In the genomic region with DNA sequence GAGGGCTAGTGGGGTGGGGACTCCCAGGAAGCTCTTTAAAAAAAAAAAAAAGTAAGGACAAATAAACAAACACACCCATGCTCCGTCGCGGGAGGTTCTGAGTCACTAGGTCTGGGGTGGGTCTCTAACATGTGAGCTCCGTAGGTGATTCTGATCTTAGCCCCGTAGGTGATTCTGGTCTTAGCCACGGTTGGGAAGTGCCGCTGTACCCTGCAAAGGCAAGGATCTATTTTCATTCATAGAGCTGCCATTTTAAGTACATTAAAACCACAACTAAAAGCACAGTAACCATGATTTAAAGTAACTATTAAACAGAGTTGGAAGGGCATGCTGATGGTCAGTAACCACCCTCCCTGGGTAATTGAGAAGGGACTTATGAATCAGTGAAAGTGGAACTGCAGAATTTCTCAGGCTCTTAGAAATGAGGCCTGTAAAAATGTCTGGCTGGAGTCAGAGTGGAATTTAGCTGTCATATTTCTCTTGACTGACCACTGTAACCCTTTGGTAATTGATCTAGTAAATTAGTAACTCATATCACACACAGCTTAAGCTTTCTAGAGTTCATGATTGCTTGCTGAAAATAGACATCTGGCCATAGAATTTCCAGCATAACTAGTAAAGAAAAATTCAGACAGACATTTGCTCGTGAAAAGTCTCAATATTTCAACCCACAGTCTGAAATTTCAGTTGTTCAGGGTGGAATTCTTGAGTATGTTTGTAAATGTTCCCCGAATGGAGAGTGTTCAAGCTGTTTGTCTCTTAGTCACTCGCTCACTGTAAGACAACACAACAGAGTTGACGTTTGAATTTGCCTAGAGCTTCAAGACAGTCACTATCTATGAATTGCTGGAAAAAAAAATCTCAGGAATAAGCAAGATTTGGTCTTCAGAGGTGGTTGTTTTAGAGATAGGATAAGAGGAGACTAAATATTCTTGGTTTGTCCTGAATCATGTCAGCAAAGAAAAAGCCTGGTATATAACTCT, we compare ENCODE assay signal across 11 cellular contexts.
A peak's percentile ranks its signal among the peaks of the same experiment; 100 is the strongest.
DNase-seq lines count a peak whose midpoint lies in the region; ATAC-seq and FAIRE-seq lines count a peak whose summit lies in the region.
"Had no signal": no experiment of that assay in that cellular context is flagged by ENCODE, and none has a peak within 500 bp of the region (broad histone marks: within the 10 kb centered on the region; RNA-seq: fewer than 3 reads in every experiment).

No MANE protein-coding gene starts in this region.

- H3K27ac ChIP-seq in caudate nucleus (ENCODE audit: low read depth, low read length): no peak overlapping the region

- DNase-seq in amniotic epithelial cell (ENCODE audit: low read depth) (peak; percentile 34), left kidney (ENCODE audit: low read depth, low spot score) (peak; percentile 72), urothelium cell line (ENCODE audit: low spot score) (peak; percentile 52), caudate nucleus (lab: John Stamatoyannopoulos, UW) (no peak)
- DNase-seq in stimulated activated naive CD8-positive, alpha-beta T cell treated with anti-CD3 and anti-CD28 coated beads, Interleukin-15, Interleukin-2, amounts not matched to agents 100 U/mL and 50 U/mL, for 24 hours: no peak
- DNase-seq: activated effector memory CD4-positive, alpha-beta T cell treated with anti-CD3 and anti-CD28 coated beads, Interleukin-2, amount 50 U/mL, for 16 hours; NCI-H2029 treated with DMSO at 0.1 percent for 48 hours; right cardiac atrium; T-helper 17 cell had no signal

- FAIRE-seq in urothelium cell line (lab: Jason Lieb, UNC): no peak

- ATAC-seq in HG02981 (IDR thresholded peaks at IDR 0.05; ENCODE audit: unreplicated experiment) (peak; percentile 61), GM19395 (IDR thresholded peaks at IDR 0.05; ENCODE audit: unreplicated experiment) (no peak)
- ATAC-seq in stimulated activated naive CD8-positive, alpha-beta T cell treated with anti-CD3 and anti-CD28 coated beads, Interleukin-15, Interleukin-2, amounts not matched to agents 100 U/mL and 50 U/mL, for 24 hours: no peak
- ATAC-seq: T-helper 17 cell had no signal

Comparison
In these comparisons a context has a peak if more than half of its experiments do, and no peak if none do; other contexts are left out.
1. DNase-seq: peak in amniotic epithelial cell (single experiment), left kidney (single experiment) and urothelium cell line (single experiment); none in caudate nucleus (0 of 61) and stimulated activated naive CD8-positive, alpha-beta T cell treated with anti-CD3 and anti-CD28 coated beads, Interleukin-15, Interleukin-2, amounts not matched to agents 100 U/mL and 50 U/mL, for 24 hours (single experiment).